1 cellular context compared by ENCODE assay signal in the genomic region with DNA sequence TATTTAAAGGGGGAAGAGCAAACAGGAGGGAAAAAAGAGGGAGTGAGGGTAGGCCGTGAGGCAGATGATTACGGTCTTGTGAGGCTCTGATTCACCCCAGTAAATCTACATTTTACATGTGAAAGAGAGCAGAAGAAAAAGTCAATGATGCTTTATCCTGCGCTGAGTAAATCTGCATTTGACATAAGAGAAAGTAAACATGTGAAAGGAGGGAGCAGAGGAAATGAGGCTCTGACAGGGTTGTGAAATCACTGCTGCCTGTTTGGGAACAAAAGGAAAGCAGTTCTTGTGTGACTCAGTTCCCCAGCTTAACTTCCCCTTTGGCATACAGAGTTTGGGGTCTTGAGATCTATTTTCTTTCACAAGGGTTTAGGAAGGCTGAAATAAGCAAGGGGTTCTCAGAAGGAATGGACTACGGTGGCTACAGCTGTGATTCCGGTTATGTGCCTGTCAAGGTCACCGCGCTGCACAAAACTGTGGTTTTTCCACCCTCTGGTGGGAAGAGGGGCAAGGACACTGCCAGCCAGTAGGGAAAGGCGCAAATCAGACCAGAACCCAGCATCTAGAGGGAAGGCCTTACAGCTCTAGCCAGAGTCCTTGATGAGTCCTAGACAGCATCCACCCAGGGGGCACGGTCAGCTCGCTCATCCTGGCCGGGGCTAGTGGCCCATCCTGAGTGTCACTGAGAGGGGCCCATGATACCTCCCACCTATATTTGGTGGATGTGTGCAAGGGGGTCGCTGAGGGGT.
A peak's percentile ranks its signal among the peaks of the same experiment; 100 is the strongest.
TF ChIP-seq lines count a peak whose summit lies in the region.

No MANE protein-coding gene starts in this region.

TF ChIP-seq in K562, 482 proteins besides CTCF, POLR2A, EP300 and RAD21:
- TF ChIP-seq ZNF232 (CRISPR knock-in tag; IDR thresholded peaks at IDR 0.05) = 0 out of 2 replicates have a peak, but pooled peaks have one; percentile 20
- no peak for TF ChIP-seq ILK (tag; IDR thresholded peaks at IDR 0.05; ENCODE audit: borderline replicate concordance, low read depth)
